ENCODE assay signal across 8 cellular contexts in the genomic region with DNA sequence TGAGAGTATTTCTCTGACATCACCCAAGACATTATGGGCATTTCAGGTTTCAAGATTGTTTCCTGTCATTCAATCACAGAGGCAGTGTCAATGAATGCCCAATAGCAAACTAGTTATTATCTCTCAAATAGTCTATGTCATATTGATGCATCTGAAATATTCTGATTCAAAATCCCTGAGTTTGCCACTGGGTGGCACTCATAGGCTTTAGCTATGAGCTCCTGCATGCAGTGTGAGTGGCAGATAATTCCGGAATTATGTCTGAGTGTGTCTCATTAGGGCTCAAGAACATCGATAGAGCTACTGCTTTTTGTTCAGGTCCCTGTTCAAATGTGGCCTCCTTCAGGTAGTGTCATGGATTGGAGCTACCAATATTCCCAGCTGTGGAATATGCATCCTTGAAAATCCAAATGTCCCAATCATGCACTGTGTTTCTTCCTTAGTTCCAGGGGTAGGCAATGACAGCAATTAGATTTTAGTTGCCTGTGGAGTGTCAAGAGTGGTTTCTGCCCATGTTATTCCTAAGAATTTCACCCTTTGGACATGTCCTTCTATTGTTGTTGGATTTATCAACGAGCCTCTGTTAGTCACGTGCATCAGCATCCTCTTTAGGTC. TPM values are rescaled to one million over a fixed set of nuclear protein-coding genes. Genes with fewer than 3 reads are reported as not detected.
DNase-seq lines count a peak whose midpoint lies in the region; FAIRE-seq and TF ChIP-seq lines count a peak whose summit lies in the region.

No MANE protein-coding gene starts in this region.

- H3K36me3 ChIP-seq in neuronal stem cell (replicated peaks in 1 of 2; ENCODE audit: control insufficient read depth in 2 of 2, insufficient read depth in 2 of 2, low read length in 2 of 2): no peaks in the 10 kb centered on the region
- H3K36me3 ChIP-seq in H7 (replicated peaks; ENCODE audit: control insufficient read depth, insufficient read depth, low read length): no peaks in the 10 kb centered on the region

- no peak overlapping the region for H3K4me2 ChIP-seq in neuronal stem cell (ENCODE audit: insufficient read depth, low read length, poor library complexity, severe bottlenecking)

- no peak overlapping the region for H3K27ac Mint-ChIP-seq in activated CD4-positive, alpha-beta memory T cell treated with anti-CD3 and anti-CD28 coated beads for 36 hours

- no peak overlapping the region for H3K27ac ChIP-seq in neuronal stem cell (replicated peaks; ENCODE audit: low read length)

- WGBS in neuronal stem cell (ENCODE audit: extremely low coverage in 2 of 2, insufficient read length in 2 of 2, insufficient replicate concordance in 1 of 2), 2 donors: no CpG with 5 or more reads among the region's 4 CpGs

- no peak for TF ChIP-seq POLR2A in GM12891 (IDR thresholded peaks at IDR 0.05; ENCODE audit: low read depth, low read length)

- H3K27me3 ChIP-seq in neuronal stem cell (ENCODE audit: control insufficient read depth in 3 of 3, insufficient read depth in 3 of 3, low read depth in 1 of 3, low read length in 3 of 3) (peaks cover 0 to 34% (median 2%) of the 10 kb centered on the region in 3 experiments), H7 (ENCODE audit: control insufficient read depth, insufficient read depth, low read length) (no peaks in the 10 kb centered on the region; the same call in 1 of the 2 replicates)

- H3K9ac ChIP-seq in neuronal stem cell (ENCODE audit: low read depth, low read length, poor library complexity): no peak overlapping the region

- H3K9me3 ChIP-seq in neuronal stem cell (replicated peaks in 1 of 2; ENCODE audit: control insufficient read depth in 2 of 2, insufficient read depth in 1 of 2, low read depth in 1 of 2, low read length in 2 of 2): no peaks in the 10 kb centered on the region

- no peak overlapping the region for H3K4me3 ChIP-seq in fibroblast of mammary gland (ENCODE audit: control insufficient read depth, low read depth, low read length)
- no peak overlapping the region for H3K4me3 ChIP-seq in neuronal stem cell (ENCODE audit: low read length in 2 of 2)
- no peak overlapping the region for H3K4me3 ChIP-seq in H7 (ENCODE audit: insufficient read depth, low read depth, low read length)

- no peak overlapping the region for H3K4ac ChIP-seq in neuronal stem cell (ENCODE audit: low read length)

- H4K8ac ChIP-seq in neuronal stem cell (ENCODE audit: low read depth, low read length): no peak overlapping the region

- FAIRE-seq in GM12891 (lab: Jason Lieb, UNC): peak; percentile 68

- intact Hi-C loops in activated CD4-positive, alpha-beta memory T cell treated with anti-CD3 and anti-CD28 coated beads for 36 hours (cut with micrococcal nuclease): loop anchor here (1.0 kb wide), 1 partner anchor 82 kb away; no protein-coding TSS in a partner anchor

- H3K14ac ChIP-seq in neuronal stem cell (ENCODE audit: low read length): no peak overlapping the region

- H3K79me1 ChIP-seq in neuronal stem cell (ENCODE audit: low read depth, low read length): no peaks in the 10 kb centered on the region

- POLR2A ChIA-PET in activated CD4-positive, alpha-beta memory T cell treated with anti-CD3 and anti-CD28 coated beads for 36 hours (lab: Charles Lee): no interaction called here

- H2BK120ac ChIP-seq in neuronal stem cell (ENCODE audit: low read depth, low read length): no peak overlapping the region

- TF ChIP-seq CTCF in AG09319 (IDR thresholded peaks at IDR 0.05; ENCODE audit: low read depth, low read length): peak; percentile 62
- TF ChIP-seq CTCF in fibroblast of mammary gland (conservative IDR thresholded peaks at IDR 0.05; ENCODE audit: control insufficient read depth, insufficient read depth, low read depth, low read length): peak; percentile 68

- H2BK5ac ChIP-seq in neuronal stem cell (ENCODE audit: low read length): no peak overlapping the region

- no peak overlapping the region for H3K4me3 Mint-ChIP-seq in activated CD4-positive, alpha-beta memory T cell treated with anti-CD3 and anti-CD28 coated beads for 36 hours

- no peak overlapping the region for H2BK12ac ChIP-seq in neuronal stem cell (ENCODE audit: low read length)

- no peak overlapping the region for H3K23ac ChIP-seq in neuronal stem cell (ENCODE audit: low read depth, low read length, poor library complexity)

- DNase-seq in AG09319 (ENCODE audit: extremely low read depth, low read depth) (peak; percentile 22), GM12891 (ENCODE audit: insufficient read length, low spot score) (no peak), NCI-H2196 (lab: John Stamatoyannopoulos, UW; ENCODE audit: unreplicated experiment) (peak; percentile 67), fibroblast of mammary gland (ENCODE audit: low read depth) (peak; percentile 62), neuronal stem cell (ENCODE audit: low spot score) (peak; percentile 31), ureter (ENCODE audit: low spot score) (no peak), H7 (no peak)
- peak; percentile 42 for DNase-seq in activated CD4-positive, alpha-beta memory T cell treated with anti-CD3 and anti-CD28 coated beads for 36 hours

- no peak overlapping the region for H2AK5ac ChIP-seq in neuronal stem cell (ENCODE audit: low read depth, low read length)

- no peaks in the 10 kb centered on the region for H3K9me3 Mint-ChIP-seq in activated CD4-positive, alpha-beta memory T cell treated with anti-CD3 and anti-CD28 coated beads for 36 hours

- H3K4me1 Mint-ChIP-seq in activated CD4-positive, alpha-beta memory T cell treated with anti-CD3 and anti-CD28 coated beads for 36 hours (ENCODE audit: low read depth): no peaks in the 10 kb centered on the region

- H3K27me3 Mint-ChIP-seq in activated CD4-positive, alpha-beta memory T cell treated with anti-CD3 and anti-CD28 coated beads for 36 hours: peaks cover 21% of the 10 kb centered on the region

- H2AFZ ChIP-seq in neuronal stem cell (ENCODE audit: low read length): no peak overlapping the region

- no peaks in the 10 kb centered on the region for H3K36me3 Mint-ChIP-seq in activated CD4-positive, alpha-beta memory T cell treated with anti-CD3 and anti-CD28 coated beads for 36 hours

- no peak overlapping the region for H2BK15ac ChIP-seq in neuronal stem cell (ENCODE audit: low read length)

- no peak overlapping the region for H3K18ac ChIP-seq in neuronal stem cell (ENCODE audit: low read length)

- CTCF ChIA-PET in activated CD4-positive, alpha-beta memory T cell treated with anti-CD3 and anti-CD28 coated beads for 36 hours (lab: Charles Lee): interaction anchor here (0.7 to 4.4 kb wide), 16 partner anchors 9 to 412 kb away, joined by 3 to 172 read pairs (median 4); a partner anchor contains a TSS

- no peak overlapping the region for H4K91ac ChIP-seq in neuronal stem cell (ENCODE audit: low read depth, low read length, poor library complexity)

- no peaks in the 10 kb centered on the region for H3K4me1 ChIP-seq in neuronal stem cell (ENCODE audit: control insufficient read depth in 2 of 2, insufficient read depth in 1 of 2, low read depth in 1 of 2, low read length in 2 of 2)

TF ChIP-seq in GM12891, 5 proteins besides CTCF, POLR2A, EP300 and RAD21:
- TF ChIP-seq PAX5 (IDR thresholded peaks at IDR 0.05; ENCODE audit: insufficient read depth, low read length, severe bottlenecking) (no peak), POLR2AphosphoS5 (IDR thresholded peaks at IDR 0.05; ENCODE audit: low read depth, low read length) (no peak), TAF1 (IDR thresholded peaks at IDR 0.05; ENCODE audit: low read depth, low read length) (no peak), SPI1 (IDR thresholded peaks at IDR 0.05; ENCODE audit: low read depth, low read length) (no peak)

RNA-seq across cellular contexts. Expression of a gene that starts 7.8 kb away (rescaled TPM):
- not detected for polyA plus RNA-seq in GM12891 (2012; ENCODE audit: low read depth, missing spikeins)
- not detected for total RNA-seq in activated CD4-positive, alpha-beta memory T cell treated with anti-CD3 and anti-CD28 coated beads for 36 hours
- polyA plus RNA-seq in neuronal stem cell (2013, experiment 1 of 2): not detected
- not detected for polyA plus RNA-seq in neuronal stem cell (2013, experiment 2 of 2)
- not detected for total RNA-seq in ureter
- total RNA-seq in H7 (2014; rRNA removed; shearing (Covaris generic)): not detected in 2 replicates

RNA-seq across cellular contexts. Expression of a gene that starts 30.9 kb away (rescaled TPM):
- polyA plus RNA-seq in GM12891 (2012; ENCODE audit: low read depth, missing spikeins): not detected
- not detected for total RNA-seq in activated CD4-positive, alpha-beta memory T cell treated with anti-CD3 and anti-CD28 coated beads for 36 hours
- not detected for polyA plus RNA-seq in neuronal stem cell (2013, experiment 1 of 2)
- polyA plus RNA-seq in neuronal stem cell (2013, experiment 2 of 2): not detected
- total RNA-seq in ureter: not detected
- total RNA-seq in H7 (2014; rRNA removed; shearing (Covaris generic)): not detected in 2 replicates

RNA-seq across cellular contexts. Expression of a gene that starts 35.9 kb away (rescaled TPM):
- 172 TPM for polyA plus RNA-seq in GM12891 (2012; ENCODE audit: low read depth, missing spikeins)
- 100 to 1,000 TPM; 133 to 134 TPM for total RNA-seq in activated CD4-positive, alpha-beta memory T cell treated with anti-CD3 and anti-CD28 coated beads for 36 hours
- 59.9 TPM for polyA plus RNA-seq in neuronal stem cell (2013, experiment 1 of 2)
- 58.4 TPM for polyA plus RNA-seq in neuronal stem cell (2013, experiment 2 of 2)
- 130 TPM for total RNA-seq in ureter
- total RNA-seq in H7 (2014; rRNA removed; shearing (Covaris generic)): 125 and 130 TPM in 2 replicates

Comparison
In these comparisons a context has a peak if more than half of its experiments do, and no peak if none do; other contexts are left out.
1. DNase-seq: peak in AG09319 (single experiment), NCI-H2196 (single experiment), activated CD4-positive, alpha-beta memory T cell treated with anti-CD3 and anti-CD28 coated beads for 36 hours (single experiment), fibroblast of mammary gland (single experiment) and neuronal stem cell (single experiment); none in GM12891 (single experiment), ureter (single experiment) and H7 (single experiment).